1 cellular context compared by ENCODE assay signal in genomic region chr17:10792156-10792555, GRCh38.
TF ChIP-seq lines count a peak whose summit lies in the region.

No MANE protein-coding gene starts in this region.

TF ChIP-seq in GM23338, 12 proteins besides CTCF, POLR2A, EP300 and RAD21:
- TF ChIP-seq ZNF462 (CRISPR knock-in tag; IDR thresholded peaks at IDR 0.05) (no peak), ETS1 (IDR thresholded peaks at IDR 0.05) (no peak), EZH2 (IDR thresholded peaks at IDR 0.05; ENCODE audit: low read depth, unreplicated experiment) (no peak), POLR2AphosphoS5 (IDR thresholded peaks at IDR 0.05; ENCODE audit: low read depth) (no peak)
